28 cellular contexts compared by ENCODE assay signal in genomic region chr1:208303743-208304142, GRCh38.
"Had no signal": no experiment of that assay in that cellular context is flagged by ENCODE, and none has a peak within 500 bp of the region (broad histone marks: within the 10 kb centered on the region; RNA-seq: fewer than 3 reads in every experiment).

No MANE protein-coding gene starts in this region.

- H3K9me3 Mint-ChIP-seq: activated CD4-positive, alpha-beta memory T cell treated with anti-CD3 and anti-CD28 coated beads, Interleukin-2, amount 10 ng/mL, durations not matched to agents 7 days and 5 days; activated CD4-positive, alpha-beta T cell treated with anti-CD3 and anti-CD28 coated beads, Interleukin-2, amount 10 ng/mL, durations not matched to agents 7 days and 5 days; activated T-cell treated with anti-CD3 and anti-CD28 coated beads, Interleukin-2, amount 50 U/mL, for 4 hours; activated T-helper 17 cell treated with anti-CD3 and anti-CD28 coated beads, Interleukin-2, amount 50 U/mL, for 72 hours; central memory CD8-positive, alpha-beta T cell; effector memory CD8-positive, alpha-beta T cell had no signal

- H3K27ac Mint-ChIP-seq: activated CD4-positive, alpha-beta memory T cell treated with anti-CD3 and anti-CD28 coated beads, Interleukin-2, amount 10 ng/mL, durations not matched to agents 7 days and 5 days; activated CD4-positive, alpha-beta T cell treated with anti-CD3 and anti-CD28 coated beads, Interleukin-2, amount 10 ng/mL, durations not matched to agents 7 days and 5 days; activated naive CD8-positive, alpha-beta T cell; activated T-helper 17 cell treated with anti-CD3 and anti-CD28 coated beads, Interleukin-2, amount 50 U/mL, for 72 hours; effector memory CD8-positive, alpha-beta T cell had no signal

- H3K27ac ChIP-seq: brain microvascular endothelial cell, esophagus muscularis mucosa, foreskin keratinocyte, gastrocnemius medialis, heart left ventricle had no signal

- H3K36me3 Mint-ChIP-seq: activated naive CD8-positive, alpha-beta T cell had no signal

- ATAC-seq: activated T-cell treated with anti-CD3 and anti-CD28 coated beads, Interleukin-2, amount 50 U/mL, for 4 hours; activated T-helper 17 cell treated with anti-CD3 and anti-CD28 coated beads, Interleukin-2, amount 50 U/mL, for 72 hours; effector memory CD8-positive, alpha-beta T cell; foreskin keratinocyte; gastrocnemius medialis; heart left ventricle had no signal

- H3K4me3 ChIP-seq: esophagus muscularis mucosa, gastrocnemius medialis, heart left ventricle had no signal

- H3K4me1 ChIP-seq: foreskin keratinocyte, gastrocnemius medialis, heart left ventricle had no signal

- H3K9me3 ChIP-seq: esophagus muscularis mucosa, gastrocnemius medialis, heart left ventricle had no signal

- H3K36me3 ChIP-seq: brain microvascular endothelial cell, esophagus muscularis mucosa, gastrocnemius medialis, heart left ventricle had no signal

- H3K4me1 Mint-ChIP-seq: activated CD4-positive, alpha-beta memory T cell treated with anti-CD3 and anti-CD28 coated beads, Interleukin-2, amount 10 ng/mL, durations not matched to agents 7 days and 5 days; activated CD4-positive, alpha-beta T cell treated with anti-CD3 and anti-CD28 coated beads, Interleukin-2, amount 10 ng/mL, durations not matched to agents 7 days and 5 days; activated T-helper 17 cell treated with anti-CD3 and anti-CD28 coated beads, Interleukin-2, amount 50 U/mL, for 72 hours; central memory CD8-positive, alpha-beta T cell had no signal

- H3K27me3 ChIP-seq: brain microvascular endothelial cell, esophagus muscularis mucosa, gastrocnemius medialis, heart left ventricle had no signal

- H3K4me3 Mint-ChIP-seq: activated CD4-positive, alpha-beta memory T cell treated with anti-CD3 and anti-CD28 coated beads, Interleukin-2, amount 10 ng/mL, durations not matched to agents 7 days and 5 days; activated CD4-positive, alpha-beta T cell treated with anti-CD3 and anti-CD28 coated beads, Interleukin-2, amount 10 ng/mL, durations not matched to agents 7 days and 5 days; activated naive CD8-positive, alpha-beta T cell; activated T-cell treated with anti-CD3 and anti-CD28 coated beads, Interleukin-2, amount 50 U/mL, for 4 hours; activated T-helper 17 cell treated with anti-CD3 and anti-CD28 coated beads, Interleukin-2, amount 50 U/mL, for 72 hours; central memory CD8-positive, alpha-beta T cell; effector memory CD8-positive, alpha-beta T cell had no signal

- DNase-seq: activated CD4-positive, alpha-beta memory T cell treated with anti-CD3 and anti-CD28 coated beads, Interleukin-2, amount 10 ng/mL, durations not matched to agents 7 days and 5 days; activated CD4-positive, alpha-beta T cell treated with anti-CD3 and anti-CD28 coated beads for 1 hour; activated CD4-positive, alpha-beta T cell treated with anti-CD3 and anti-CD28 coated beads for 4 hours; activated CD4-positive, alpha-beta T cell treated with anti-CD3 and anti-CD28 coated beads, Interleukin-2, amount 10 ng/mL, durations not matched to agents 7 days and 5 days; activated CD4-positive, alpha-beta T cell treated with anti-CD3 and anti-CD28 coated beads, Interleukin-2, amount 50 U/mL, for 4 hours; activated CD4-positive, CD25-positive, alpha-beta regulatory T cell; activated effector memory CD4-positive, alpha-beta T cell treated with Interleukin-2 at 50 U/mL for 16 hours; activated gamma-delta T cell treated with Interleukin-2 at 50 U/mL for 16 hours; activated naive CD4-positive, alpha-beta T cell treated with anti-CD3 and anti-CD28 coated beads, Interleukin-2, amount 50 U/mL, for 16 hours; activated naive CD4-positive, alpha-beta T cell treated with Interleukin-2 at 50 U/mL for 16 hours; activated T-cell treated with anti-CD3 and anti-CD28 coated beads, Interleukin-2, amount 50 U/mL, for 4 hours; amniotic stem cell; anterior cingulate cortex; brain microvascular endothelial cell; cortex of kidney; dermis blood vessel endothelial cell; effector CD4-positive, alpha-beta T cell; effector memory CD8-positive, alpha-beta T cell; erythroblast; foreskin keratinocyte; gastrocnemius medialis; glutamatergic neuron; heart left ventricle; T-helper 2 cell had no signal
